Comparison of ENCODE assay signal across 29 cellular contexts in genomic region chr10:54282012-54282411, GRCh38.
"Had no signal": no experiment of that assay in that cellular context is flagged by ENCODE, and none has a peak within 500 bp of the region (broad histone marks: within the 10 kb centered on the region; RNA-seq: fewer than 3 reads in every experiment).

No MANE protein-coding gene starts in this region.

- H3K27me3 Mint-ChIP-seq: effector memory CD8-positive, alpha-beta T cell; naive thymus-derived CD8-positive, alpha-beta T cell had no signal

- H3K9me3 ChIP-seq: esophagus squamous epithelium, left lung, ovary, psoas muscle, sigmoid colon, testis, tibial artery, upper lobe of left lung had no signal

- ATAC-seq: effector memory CD8-positive, alpha-beta T cell; left cardiac atrium; left lung; naive thymus-derived CD8-positive, alpha-beta T cell; psoas muscle; right cardiac atrium; stimulated activated effector memory CD8-positive, alpha-beta T cell treated with anti-CD3 and anti-CD28 coated beads, Interleukin-12 subunit alpha, Interleukin-12 subunit beta, amount 100 ng/mL, for 72 hours; stimulated activated naive CD8-positive, alpha-beta T cell treated with anti-CD3 and anti-CD28 coated beads, Interleukin-15, Interleukin-2, amounts not matched to agents 100 U/mL and 50 U/mL, for 24 hours had no signal

- H3K36me3 ChIP-seq: esophagus squamous epithelium, left lung, ovary, sigmoid colon, tibial artery, upper lobe of left lung had no signal

- H3K4me3 ChIP-seq: coronary artery, esophagus squamous epithelium, left lung, ovary, psoas muscle, sigmoid colon, testis, tibial artery, upper lobe of left lung had no signal

- DNase-seq: dermis blood vessel endothelial cell; effector memory CD8-positive, alpha-beta T cell; erythroblast; esophagus squamous epithelium; foreskin melanocyte; hypothalamus; left cardiac atrium; left lung; mesenchymal stem cell; naive thymus-derived CD8-positive, alpha-beta T cell; nephron progenitor cell; occipital lobe; ovary; posterior cingulate gyrus; psoas muscle; right cardiac atrium; sigmoid colon; stimulated activated CD4-positive, alpha-beta T cell treated with anti-CD3 and anti-CD28 coated beads, Interleukin-2, amount 100 ng/mL, for 24 hours; stimulated activated CD4-positive, alpha-beta T cell treated with anti-CD3 and anti-CD28 coated beads, Interleukin-4, amount 100 ng/mL, for 24 hours; stimulated activated naive CD8-positive, alpha-beta T cell treated with anti-CD3 and anti-CD28 coated beads, Interleukin-15, Interleukin-2, amounts not matched to agents 100 U/mL and 50 U/mL, for 24 hours; substantia nigra; testis; tibial artery; upper lobe of left lung had no signal

- H3K27me3 ChIP-seq: esophagus squamous epithelium, left lung, ovary, sigmoid colon, testis, tibial artery, upper lobe of left lung had no signal

- FAIRE-seq: endometrium, islet of Langerhans, urothelium cell line had no signal

- H3K4me3 Mint-ChIP-seq: effector memory CD8-positive, alpha-beta T cell; naive thymus-derived CD8-positive, alpha-beta T cell; nephron progenitor cell; stimulated activated effector memory CD8-positive, alpha-beta T cell treated with anti-CD3 and anti-CD28 coated beads, Interleukin-12 subunit alpha, Interleukin-12 subunit beta, amount 100 ng/mL, for 72 hours had no signal

- H3K4me1 ChIP-seq: esophagus squamous epithelium, left lung, psoas muscle, sigmoid colon, testis, tibial artery, upper lobe of left lung had no signal

- H3K27ac ChIP-seq: coronary artery, esophagus squamous epithelium, left lung, ovary, psoas muscle, sigmoid colon, testis, tibial artery, upper lobe of left lung had no signal

- H3K9me3 Mint-ChIP-seq: nephron progenitor cell had no signal

- H3K36me3 Mint-ChIP-seq: naive thymus-derived CD8-positive, alpha-beta T cell; stimulated activated effector memory CD8-positive, alpha-beta T cell treated with anti-CD3 and anti-CD28 coated beads, Interleukin-12 subunit alpha, Interleukin-12 subunit beta, amount 100 ng/mL, for 72 hours had no signal

- H3K27ac Mint-ChIP-seq: effector memory CD8-positive, alpha-beta T cell; naive thymus-derived CD8-positive, alpha-beta T cell; nephron progenitor cell; stimulated activated effector memory CD8-positive, alpha-beta T cell treated with anti-CD3 and anti-CD28 coated beads, Interleukin-12 subunit alpha, Interleukin-12 subunit beta, amount 100 ng/mL, for 72 hours had no signal

- H3K4me1 Mint-ChIP-seq: naive thymus-derived CD8-positive, alpha-beta T cell; nephron progenitor cell; stimulated activated effector memory CD8-positive, alpha-beta T cell treated with anti-CD3 and anti-CD28 coated beads, Interleukin-12 subunit alpha, Interleukin-12 subunit beta, amount 100 ng/mL, for 72 hours had no signal
